18 cellular contexts compared by ENCODE assay signal in genomic region chr16:49189286-49189685, GRCh38.
A peak's percentile ranks its signal among the peaks of the same experiment; 100 is the strongest.
DNase-seq lines count a peak whose midpoint lies in the region; ATAC-seq and TF ChIP-seq lines count a peak whose summit lies in the region.
"Had no signal": no experiment of that assay in that cellular context is flagged by ENCODE, and none has a peak within 500 bp of the region (broad histone marks: within the 10 kb centered on the region; RNA-seq: fewer than 3 reads in every experiment).

No MANE protein-coding gene starts in this region.

- no peaks in the 10 kb centered on the region for H3K9me3 ChIP-seq in MG63

- no peaks in the 10 kb centered on the region for H3K27me3 ChIP-seq in MG63

- DNase-seq in Daoy (ENCODE audit: low read depth): peak; percentile 3
- peak; percentile 34 for DNase-seq in MG63
- DNase-seq in kidney tubule cell (ENCODE audit: low spot score): peak; percentile 57
- no peak for DNase-seq in superior temporal gyrus (ENCODE audit: extremely low spot score)
- DNase-seq in NK-92 treated with Interleukin-12 subunit alpha and Interleukin-12 subunit beta, amount 100 ng/mL, for 24 hours (lab: John Stamatoyannopoulos, UW): no peak
- no peak for DNase-seq in NCI-H2227 treated with DMSO at 0.1 percent for 48 hours (lab: John Stamatoyannopoulos, UW)
- DNase-seq: C1 segment of cervical spinal cord, COR-L47, GM23248, NCI-H1436, NCI-H2029 treated with DMSO at 0.1 percent for 48 hours, NCI-H2171 treated with DMSO at 0.1 percent for 48 hours, NCI-H774, PC-9 had no signal

- H3K4me3 ChIP-seq in MG63: no peak overlapping the region
- H3K4me3 ChIP-seq: GM23248, K562, PC-9 had no signal

- ATAC-seq in SK-N-SH treated with all-trans-retinoic acid at 6 μM for 48 hours (no peak), GM18873 (IDR thresholded peaks at IDR 0.05; ENCODE audit: low FRiP score, unreplicated experiment) (no peak)
- ATAC-seq: HCT116, K562 had no signal

- no peaks in the 10 kb centered on the region for H3K36me3 ChIP-seq in MG63

TF ChIP-seq in SK-N-SH treated with all-trans-retinoic acid at 6 μM for 48 hours, 23 proteins besides CTCF, POLR2A, EP300 and RAD21:
- TF ChIP-seq BACH2 (CRISPR knock-in tag; IDR thresholded peaks at IDR 0.05; ENCODE audit: borderline replicate concordance): no peak
- no peak for TF ChIP-seq RARB (CRISPR knock-in tag; IDR thresholded peaks at IDR 0.05)
- no peak for TF ChIP-seq SNAI2 (CRISPR knock-in tag; IDR thresholded peaks at IDR 0.05)
- no peak for TF ChIP-seq ZNF8 (CRISPR knock-in tag; IDR thresholded peaks at IDR 0.05)
- peak; percentile 63 for TF ChIP-seq ISL1 (CRISPR knock-in tag; IDR thresholded peaks at IDR 0.05)

Comparison
In these comparisons a context has a peak if more than half of its experiments do, and no peak if none do; other contexts are left out.
1. DNase-seq: peak in Daoy (single experiment), MG63 (single experiment) and kidney tubule cell (single experiment); none in superior temporal gyrus (single experiment), NK-92 treated with Interleukin-12 subunit alpha and Interleukin-12 subunit beta, amount 100 ng/mL, for 24 hours (single experiment) and NCI-H2227 treated with DMSO at 0.1 percent for 48 hours (single experiment).